Comparison of ENCODE assay signal across 23 cellular contexts in genomic region chr14:69755784-69756183, GRCh38. TPM values are rescaled to one million over a fixed set of nuclear protein-coding genes. Genes with fewer than 3 reads are reported as not detected.
DNase-seq lines count a peak whose midpoint lies in the region; ATAC-seq, FAIRE-seq and TF ChIP-seq lines count a peak whose summit lies in the region.
"Had no signal": no experiment of that assay in that cellular context is flagged by ENCODE, and none has a peak within 500 bp of the region (broad histone marks: within the 10 kb centered on the region; RNA-seq: fewer than 3 reads in every experiment).

No MANE protein-coding gene starts in this region.

- H3K27ac Mint-ChIP-seq in activated CD4-positive, alpha-beta T cell treated with anti-CD3 and anti-CD28 coated beads, Interleukin-2, amount 10 ng/mL, durations not matched to agents 24 days and 14 days, result peak overlapping the region; percentile 69
- H3K27ac Mint-ChIP-seq in activated CD8-positive, alpha-beta T cell treated with anti-CD3 and anti-CD28 coated beads for 36 hours, result peak overlapping the region; percentile 70
- H3K27ac Mint-ChIP-seq in immature natural killer cell (peak overlapping the region in 4 of 6 donors; percentile 12 to 71 (median 38)), neural progenitor cell (no peak overlapping the region)
- H3K27ac Mint-ChIP-seq: naive B cell had no signal

- H3K27ac ChIP-seq in spleen, result peak overlapping the region; percentile 47 to 81 (median 66)
- H3K27ac ChIP-seq in neural progenitor cell, result no peak overlapping the region
- H3K27ac ChIP-seq: ascending aorta, gastroesophageal sphincter, stomach, vagina, VCaP had no signal

- no peak overlapping the region for H3K4me3 Mint-ChIP-seq in activated CD4-positive, alpha-beta T cell treated with anti-CD3 and anti-CD28 coated beads, Interleukin-2, amount 10 ng/mL, durations not matched to agents 24 days and 14 days
- H3K4me3 Mint-ChIP-seq in activated CD8-positive, alpha-beta T cell treated with anti-CD3 and anti-CD28 coated beads for 36 hours, result no peak overlapping the region
- H3K4me3 Mint-ChIP-seq in immature natural killer cell (no peak overlapping the region), neural progenitor cell (no peak overlapping the region)
- H3K4me3 Mint-ChIP-seq: naive B cell had no signal

- DNase-seq in activated CD4-positive, alpha-beta T cell treated with anti-CD3 and anti-CD28 coated beads, Interleukin-2, amount 10 ng/mL, durations not matched to agents 24 days and 14 days, result no peak
- no peak for DNase-seq in activated CD4-positive, alpha-beta T cell treated with anti-CD3 and anti-CD28 coated beads for 48 hours
- no peak for DNase-seq in activated CD8-positive, alpha-beta T cell treated with anti-CD3 and anti-CD28 coated beads for 36 hours
- DNase-seq in immature natural killer cell, result no peak
- no peak for DNase-seq in spleen
- DNase-seq in D721Med (ENCODE audit: insufficient read length, low spot score), result no peak
- no peak for DNase-seq in effector CD8-positive, alpha-beta T cell (lab: John Stamatoyannopoulos, UW)
- DNase-seq in neural progenitor cell (ENCODE audit: low spot score), result no peak
- DNase-seq: activated effector memory CD4-positive, alpha-beta T cell treated with anti-CD3 and anti-CD28 coated beads, Interleukin-2, amount 50 U/mL, for 16 hours; C1 segment of cervical spinal cord; DMS53; naive B cell; NCI-H1417; NCI-H2171 treated with DMSO at 0.1 percent for 48 hours; NCI-H82; stomach had no signal

- POLR2A ChIA-PET in activated CD8-positive, alpha-beta T cell treated with anti-CD3 and anti-CD28 coated beads for 36 hours (lab: Charles Lee), result interaction anchor here (1.3 to 1.5 kb wide), 2 partner anchors 11 to 18 kb away, joined by 3 to 5 read pairs; partner anchors contain the start of gene SRSF5

- 50 to 82% (median 70%) methylated on average over 2 of the region's 2 CpGs for WGBS in spleen, 5 donors

- no peaks in the 10 kb centered on the region for H4K20me1 ChIP-seq in neural progenitor cell (ENCODE audit: low read depth)

- H3K36me3 ChIP-seq in spleen (no peaks in the 10 kb centered on the region), neural progenitor cell (no peaks in the 10 kb centered on the region)
- H3K36me3 ChIP-seq: ascending aorta, gastroesophageal sphincter, stomach, vagina had no signal

- no peaks in the 10 kb centered on the region for H3F3A ChIP-seq in neural progenitor cell (ENCODE audit: low read depth)

- peaks cover 2 to 29% (median 10%) of the 10 kb centered on the region in 6 donors for H3K4me1 ChIP-seq in spleen
- H3K4me1 ChIP-seq in neural progenitor cell, result no peaks in the 10 kb centered on the region
- H3K4me1 ChIP-seq: ascending aorta, gastroesophageal sphincter, stomach, vagina had no signal

- no peaks in the 10 kb centered on the region for H3K27me3 ChIP-seq in spleen (replicated peaks in 1 of 7)
- H3K27me3 ChIP-seq in neural progenitor cell, result no peaks in the 10 kb centered on the region
- H3K27me3 ChIP-seq: ascending aorta, stomach, vagina had no signal

- no peaks in the 10 kb centered on the region for H3K79me2 ChIP-seq in neural progenitor cell (ENCODE audit: low read depth)

- no peak overlapping the region for H2AFZ ChIP-seq in neural progenitor cell (replicated peaks)

- H3K4me3 ChIP-seq in spleen, result no peak overlapping the region
- H3K4me3 ChIP-seq in neural progenitor cell, result no peak overlapping the region
- H3K4me3 ChIP-seq: ascending aorta, gastroesophageal sphincter, stomach, vagina had no signal

- ATAC-seq in activated CD8-positive, alpha-beta T cell treated with anti-CD3 and anti-CD28 coated beads for 36 hours, result peak; percentile 27
- ATAC-seq: gastroesophageal sphincter, HCT116 had no signal

- H3K4me2 ChIP-seq in neural progenitor cell, result no peak overlapping the region

- H3K9ac ChIP-seq in neural progenitor cell, result no peak overlapping the region

- no peak for TF ChIP-seq POLR2A in spleen (IDR thresholded peaks at IDR 0.05)

- H3K36me3 Mint-ChIP-seq in activated CD4-positive, alpha-beta T cell treated with anti-CD3 and anti-CD28 coated beads, Interleukin-2, amount 10 ng/mL, durations not matched to agents 24 days and 14 days (ENCODE audit: low read depth), result no peaks in the 10 kb centered on the region
- H3K36me3 Mint-ChIP-seq in activated CD8-positive, alpha-beta T cell treated with anti-CD3 and anti-CD28 coated beads for 36 hours (ENCODE audit: low read depth), result no peaks in the 10 kb centered on the region
- H3K36me3 Mint-ChIP-seq in immature natural killer cell (no peaks in the 10 kb centered on the region), neural progenitor cell (no peaks in the 10 kb centered on the region)
- H3K36me3 Mint-ChIP-seq: naive B cell had no signal

- intact Hi-C loops in activated CD4-positive, alpha-beta T cell treated with anti-CD3 and anti-CD28 coated beads, Interleukin-2, amount 10 ng/mL, durations not matched to agents 24 days and 14 days (cut with micrococcal nuclease), result loop anchor here (1.0 kb wide), 1 partner anchor 11 kb away; no protein-coding TSS in a partner anchor
- intact Hi-C loops in activated CD8-positive, alpha-beta T cell treated with anti-CD3 and anti-CD28 coated beads for 36 hours (cut with micrococcal nuclease), result no loop called here
- intact Hi-C loops in spleen (cut with DNase I; ENCODE audit: low total_unique reads), result no loop called here

- no peaks in the 10 kb centered on the region for H3K9me3 Mint-ChIP-seq in activated CD4-positive, alpha-beta T cell treated with anti-CD3 and anti-CD28 coated beads, Interleukin-2, amount 10 ng/mL, durations not matched to agents 24 days and 14 days
- no peaks in the 10 kb centered on the region for H3K9me3 Mint-ChIP-seq in activated CD8-positive, alpha-beta T cell treated with anti-CD3 and anti-CD28 coated beads for 36 hours
- no peaks in the 10 kb centered on the region for H3K9me3 Mint-ChIP-seq in immature natural killer cell
- peaks cover 3% of the 10 kb centered on the region for H3K9me3 Mint-ChIP-seq in neural progenitor cell
- H3K9me3 Mint-ChIP-seq: naive B cell had no signal

- no peak for TF ChIP-seq CTCF in activated CD8-positive, alpha-beta T cell treated with anti-CD3 and anti-CD28 coated beads for 36 hours (IDR thresholded peaks at IDR 0.05)
- no peak for TF ChIP-seq CTCF in spleen (IDR thresholded peaks at IDR 0.05 in 8 of 11, conservative IDR thresholded peaks at IDR 0.05 in 3 of 11)
- TF ChIP-seq CTCF in D721Med (IDR thresholded peaks at IDR 0.05; ENCODE audit: insufficient read depth, missing control alignments), result no peak
- no peak for TF ChIP-seq CTCF in neural progenitor cell (IDR thresholded peaks at IDR 0.05)

- no peaks in the 10 kb centered on the region for H3K9me3 ChIP-seq in spleen
- H3K9me3 ChIP-seq in neural progenitor cell (ENCODE audit: low read depth), result no peaks in the 10 kb centered on the region
- H3K9me3 ChIP-seq: ascending aorta, gastroesophageal sphincter, stomach, vagina had no signal

- FAIRE-seq in D721Med (lab: Jason Lieb, UNC), result no peak
- FAIRE-seq: RCC 7860 had no signal

- no peaks in the 10 kb centered on the region for H3K27me3 Mint-ChIP-seq in activated CD4-positive, alpha-beta T cell treated with anti-CD3 and anti-CD28 coated beads, Interleukin-2, amount 10 ng/mL, durations not matched to agents 24 days and 14 days
- no peaks in the 10 kb centered on the region for H3K27me3 Mint-ChIP-seq in activated CD8-positive, alpha-beta T cell treated with anti-CD3 and anti-CD28 coated beads for 36 hours
- H3K27me3 Mint-ChIP-seq in immature natural killer cell (ENCODE audit: low read depth in 3 of 3), result peaks cover 0 to 3% (median 1%) of the 10 kb centered on the region in 3 donors
- H3K27me3 Mint-ChIP-seq in neural progenitor cell (ENCODE audit: insufficient read depth, low read depth), result peaks cover 3% of the 10 kb centered on the region

- CTCF ChIA-PET in activated CD8-positive, alpha-beta T cell treated with anti-CD3 and anti-CD28 coated beads for 36 hours (lab: Charles Lee), result interaction anchor here (0.8 to 1.9 kb wide), 2 partner anchors 15 to 28 kb away, joined by 3 to 4 read pairs; no protein-coding TSS in a partner anchor

- H3K4me1 Mint-ChIP-seq in activated CD4-positive, alpha-beta T cell treated with anti-CD3 and anti-CD28 coated beads, Interleukin-2, amount 10 ng/mL, durations not matched to agents 24 days and 14 days, result peaks cover 12% of the 10 kb centered on the region
- H3K4me1 Mint-ChIP-seq in activated CD8-positive, alpha-beta T cell treated with anti-CD3 and anti-CD28 coated beads for 36 hours (ENCODE audit: low read depth), result peaks cover 11% of the 10 kb centered on the region
- H3K4me1 Mint-ChIP-seq in immature natural killer cell, result peaks cover 9 to 11% of the 10 kb centered on the region in 2 donors
- no peaks in the 10 kb centered on the region for H3K4me1 Mint-ChIP-seq in neural progenitor cell

RNA-seq across cellular contexts. Expression of gene SRSF5, which starts 11.2 kb away (rescaled TPM):
- total RNA-seq in activated CD4-positive, alpha-beta T cell treated with anti-CD3 and anti-CD28 coated beads, Interleukin-2, amount 10 ng/mL, durations not matched to agents 24 days and 14 days, result 319 and 322 TPM in 2 replicates
- total RNA-seq in activated CD8-positive, alpha-beta T cell treated with anti-CD3 and anti-CD28 coated beads for 36 hours, result 100 to 1,000 TPM; 255 to 267 TPM
- polyA plus RNA-seq in immature natural killer cell, result 100 to 1,000 TPM; 635 to 806 (median 639) TPM
- total RNA-seq in spleen, result 100 to 1,000 TPM; 416 to 612 (median 512) TPM
- polyA plus RNA-seq in spleen, result 100 to 1,000 TPM; 366 to 491 (median 381) TPM
- 486 and 664 TPM in 2 replicates for total RNA-seq in neural progenitor cell (ENCODE audit: low replicate concordance)

RNA-seq across cellular contexts. Expression of gene SLC10A1, which starts 41.3 kb away (rescaled TPM):
- not detected in 2 replicates for total RNA-seq in activated CD4-positive, alpha-beta T cell treated with anti-CD3 and anti-CD28 coated beads, Interleukin-2, amount 10 ng/mL, durations not matched to agents 24 days and 14 days
- total RNA-seq in activated CD8-positive, alpha-beta T cell treated with anti-CD3 and anti-CD28 coated beads for 36 hours, result not detected
- polyA plus RNA-seq in immature natural killer cell (under 1 TPM in 1 of 3 donors, not detected in 2; 0.09 TPM), spleen (not detected)
- total RNA-seq in spleen (not detected), neural progenitor cell (ENCODE audit: low replicate concordance) (not detected in 2 replicates)
- total RNA-seq: A673, ascending aorta, gastroesophageal sphincter, stomach, vagina had no signal
- polyA plus RNA-seq: stomach had no signal
